ENCODE assay signal across 18 cellular contexts in the genomic region with DNA sequence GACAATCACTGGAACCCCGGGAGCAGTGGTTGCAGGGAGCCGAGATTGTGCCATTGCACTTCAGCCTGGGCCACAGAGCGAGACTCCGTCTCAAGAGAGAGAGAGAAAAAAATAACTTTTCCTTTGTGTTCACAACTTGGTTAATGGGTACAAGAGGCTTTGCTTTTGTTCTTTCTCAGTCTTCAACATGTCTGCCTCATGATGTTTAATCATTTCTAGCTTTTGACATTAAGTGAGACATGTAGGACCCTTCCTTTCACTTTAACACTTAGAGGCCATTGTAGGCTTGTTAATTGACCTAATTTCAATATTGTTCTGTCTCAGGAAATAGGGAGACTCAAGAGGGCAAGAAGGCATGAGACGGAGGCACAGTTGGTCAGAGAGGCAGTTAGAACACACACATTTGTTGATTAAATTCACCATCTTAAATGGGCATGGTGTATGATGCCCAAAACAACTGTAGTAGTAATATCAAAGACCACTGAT. TPM values are rescaled to one million over a fixed set of nuclear protein-coding genes. Genes with fewer than 3 reads are reported as not detected.
DNase-seq lines count a peak whose midpoint lies in the region; ATAC-seq, FAIRE-seq and TF ChIP-seq lines count a peak whose summit lies in the region.
"Had no signal": no experiment of that assay in that cellular context is flagged by ENCODE, and none has a peak within 500 bp of the region (broad histone marks: within the 10 kb centered on the region; RNA-seq: fewer than 3 reads in every experiment).

No MANE protein-coding gene starts in this region.

- no peak overlapping the region for H3K4me3 ChIP-seq in GM12878
- H3K4me3 ChIP-seq in transverse colon, result no peak overlapping the region
- H3K4me3 ChIP-seq: SJCRH30 had no signal

- H2BK20ac ChIP-seq in H9 (ENCODE audit: low read depth, low read length, poor library complexity, severe bottlenecking), result no peak overlapping the region

- peaks cover 0 to 3% (median 0%) of the 10 kb centered on the region in 3 experiments; a peak in 1 of 7 replicates for H3K36me3 Mint-ChIP-seq in H9 (ENCODE audit: insufficient read depth in 1 of 3, low read depth in 3 of 3)
- H3K36me3 Mint-ChIP-seq: CD4-positive, alpha-beta memory T cell had no signal

- H3K4me2 ChIP-seq in GM12878 (ENCODE audit: control insufficient read depth, insufficient read depth) (no peak overlapping the region), H9 (ENCODE audit: insufficient read depth, insufficient read length, low read length) (no peak overlapping the region)

- peaks cover 3% of the 10 kb centered on the region in 2 experiments; a peak in 3 of 5 replicates for H3K9me3 Mint-ChIP-seq in H9
- H3K9me3 Mint-ChIP-seq: CD4-positive, alpha-beta memory T cell had no signal

- SMC1A ChIA-PET in GM12878 (lab: Charles Lee; ENCODE audit: uncharacterized antibody, unreplicated experiment), result no interaction called here

- CTCF ChIA-PET in GM12878 (lab: Yijun Ruan, JAX), result no interaction called here

- H3K9ac ChIP-seq in GM12878 (ENCODE audit: control insufficient read depth, insufficient read depth, low read length) (no peak overlapping the region), H9 (ENCODE audit: extremely low read depth, insufficient read length, low read length) (no peak overlapping the region)

- H3K9me3 ChIP-seq in GM12878 (replicated peaks; ENCODE audit: control insufficient read depth, insufficient read depth, low read length) (no peaks in the 10 kb centered on the region), transverse colon (no peaks in the 10 kb centered on the region), H9 (ENCODE audit: control insufficient read depth, low read depth, low read length) (no peaks in the 10 kb centered on the region)
- H3K9me3 ChIP-seq: SJCRH30 had no signal

- no peak overlapping the region for H2AK5ac ChIP-seq in H9 (ENCODE audit: insufficient read length, low read length)

- H3K27ac ChIP-seq in GM12878 (ENCODE audit: control insufficient read depth, insufficient read depth) (no peak overlapping the region), transverse colon (no peak overlapping the region), H9 (ENCODE audit: insufficient read length, low read depth, low read length) (no peak overlapping the region)
- H3K27ac ChIP-seq: SJCRH30 had no signal

- H3K23me2 ChIP-seq in H9 (ENCODE audit: insufficient read length, low read depth, low read length, poor library complexity, severe bottlenecking), result no peaks in the 10 kb centered on the region

- no peak overlapping the region for H3K56ac ChIP-seq in H9 (ENCODE audit: insufficient read length, low read depth, low read length)

- H3T11ph ChIP-seq in H9 (ENCODE audit: low read length), result no peak overlapping the region

- intact Hi-C loops in GM12878 (cut with micrococcal nuclease; ENCODE audit: unreplicated experiment), result no loop called here
- intact Hi-C loops in transverse colon (cut with DNase I; ENCODE audit: low total_unique reads), result no loop called here

- no peak overlapping the region for H2AFZ ChIP-seq in GM12878 (ENCODE audit: control insufficient read depth, low read depth, low read length)
- no peak overlapping the region for H2AFZ ChIP-seq in H9 (ENCODE audit: low read length)

- WGBS in GM12878 (ENCODE audit: insufficient coverage, insufficient replicate concordance, low lambda C conversion rate, missing lambda C conversion rate), result 83% methylated on average over 5 of the region's 5 CpGs
- WGBS in transverse colon (ENCODE audit: low coverage in 1 of 2), 2 donors, result 89 to 95% methylated on average over 5 of the region's 5 CpGs
- no CpG with 5 or more reads among the region's 5 CpGs for WGBS in H9 (ENCODE audit: extremely low coverage, insufficient read length, low lambda C conversion rate)

- H2BK12ac ChIP-seq in H9 (ENCODE audit: insufficient read length, low read depth, low read length), result no peak overlapping the region

- H3K27me3 ChIP-seq in GM12878 (replicated peaks in 1 of 2; ENCODE audit: control insufficient read depth in 2 of 2, insufficient read depth in 2 of 2, low read length in 1 of 2) (no peaks in the 10 kb centered on the region), transverse colon (no peaks in the 10 kb centered on the region), H9 (ENCODE audit: insufficient read depth, low read length) (no peaks in the 10 kb centered on the region)
- H3K27me3 ChIP-seq: SJCRH30 had no signal

- H3K27me3 Mint-ChIP-seq in H9 (ENCODE audit: low read depth), result no peaks in the 10 kb centered on the region
- H3K27me3 Mint-ChIP-seq: CD4-positive, alpha-beta memory T cell; T-helper 17 cell had no signal

- POLR2A ChIA-PET in GM12878 (lab: Charles Lee), result no interaction called here

- no peak overlapping the region for H2BK5ac ChIP-seq in H9 (ENCODE audit: insufficient read length, low read length)

- no peak for DNase-seq in GM12878 (ENCODE audit: low read depth, low spot score)
- DNase-seq in transverse colon, result no peak
- no peak for DNase-seq in NCI-H2227 (lab: John Stamatoyannopoulos, UW; ENCODE audit: unreplicated experiment)
- DNase-seq in H9, result no peak
- no peak for DNase-seq in DMS 273 (lab: John Stamatoyannopoulos, UW; ENCODE audit: unreplicated experiment)
- DNase-seq: CD4-positive, alpha-beta memory T cell; DND-41; NCI-H1417; NCI-H187 treated with DMSO at 0.1 percent for 48 hours; NCI-H446; RPMI8226; SJCRH30; T-helper 17 cell had no signal

- H3K79me2 ChIP-seq in GM12878 (ENCODE audit: control insufficient read depth, insufficient read depth, low read length), result no peaks in the 10 kb centered on the region
- H3K79me2 ChIP-seq in H9 (ENCODE audit: insufficient read depth, low read length), result no peaks in the 10 kb centered on the region

- no peak overlapping the region for H3K4ac ChIP-seq in H9 (ENCODE audit: low read depth, low read length)

- H3K79me1 ChIP-seq in H9 (ENCODE audit: insufficient read depth, low read depth, low read length, poor library complexity, severe bottlenecking), result no peaks in the 10 kb centered on the region

- H2BK15ac ChIP-seq in H9 (ENCODE audit: low read depth, low read length), result no peak overlapping the region

- H3K4me1 ChIP-seq in GM12878 (ENCODE audit: control insufficient read depth, insufficient read depth, low read length), result no peaks in the 10 kb centered on the region; the same call in 1 of the 2 replicates
- peaks cover 0 to 7% (median 3%) of the 10 kb centered on the region in 4 donors for H3K4me1 ChIP-seq in transverse colon
- no peaks in the 10 kb centered on the region for H3K4me1 ChIP-seq in H9 (ENCODE audit: insufficient read depth, low read length)
- H3K4me1 ChIP-seq: SJCRH30 had no signal

- no peak for TF ChIP-seq EP300 in GM12878 (IDR thresholded peaks at IDR 0.05; ENCODE audit: borderline replicate concordance in 1 of 2, control insufficient read depth in 1 of 2, low read depth in 2 of 2, low read length in 2 of 2)
- no peak for TF ChIP-seq EP300 in transverse colon (IDR thresholded peaks at IDR 0.05; ENCODE audit: low read depth)

- H3K4me1 Mint-ChIP-seq in H9, result peaks cover 3% of the 10 kb centered on the region in 2 experiments

- FAIRE-seq in GM12878 (lab: Jason Lieb, UNC), result no peak
- FAIRE-seq: G401.6, GM12891, GM19239 had no signal

- H2BK120ac ChIP-seq in H9 (ENCODE audit: low read depth, low read length, poor library complexity, severe bottlenecking), result no peak overlapping the region

- ATAC-seq in GM18909 (IDR thresholded peaks at IDR 0.05; ENCODE audit: poor library complexity, unreplicated experiment) (peak; percentile 56), HG02981 (IDR thresholded peaks at IDR 0.05; ENCODE audit: unreplicated experiment) (peak; percentile 51), GM12878 (peak; percentile 38; the same call in 2 of the 3 replicates)
- ATAC-seq: T-helper 17 cell had no signal

- TF ChIP-seq POLR2A in GM12878 (IDR thresholded peaks at IDR 0.05; ENCODE audit: low read depth, low read length), result no peak
- TF ChIP-seq POLR2A in transverse colon (IDR thresholded peaks at IDR 0.05), result no peak

- BruUV-seq in GM12878 (replicated peaks; lab: Mats Ljungman, UMichigan), result no TSS peak

- H3K4me3 Mint-ChIP-seq in H9, result no peak overlapping the region
- H3K4me3 Mint-ChIP-seq: CD4-positive, alpha-beta memory T cell; T-helper 17 cell had no signal

- no peak for TF ChIP-seq RAD21 in GM12878 (IDR thresholded peaks at IDR 0.05; ENCODE audit: insufficient read depth, low read depth, low read length)

- H3K36me3 ChIP-seq in GM12878 (ENCODE audit: control insufficient read depth in 2 of 2, insufficient read depth in 2 of 2, low read length in 1 of 2), result no peaks in the 10 kb centered on the region
- H3K36me3 ChIP-seq in transverse colon, result no peaks in the 10 kb centered on the region
- H3K36me3 ChIP-seq: SJCRH30 had no signal

- H3K18ac ChIP-seq in H9 (ENCODE audit: insufficient read length, low read depth, low read length), result no peak overlapping the region

- H4K20me1 ChIP-seq in GM12878 (ENCODE audit: control insufficient read depth, insufficient read depth) (no peaks in the 10 kb centered on the region), H9 (ENCODE audit: control insufficient read depth, insufficient read depth, insufficient read length) (no peaks in the 10 kb centered on the region)

- RAD21 ChIA-PET in GM12878 (lab: Charles Lee; ENCODE audit: unreplicated experiment), result no interaction called here

- H3K27ac Mint-ChIP-seq in H9, result no peak overlapping the region
- H3K27ac Mint-ChIP-seq: T-helper 17 cell had no signal

- no peak overlapping the region for H4K5ac ChIP-seq in H9 (ENCODE audit: insufficient read length, low read depth, low read length)

- no peak overlapping the region for H4K8ac ChIP-seq in H9 (replicated peaks; ENCODE audit: insufficient read length, low read depth, low read length)

- in situ Hi-C loops in GM12878 (cut with MboI) (no loop called here), transverse colon (cut with MboI; ENCODE audit: low pct_ligation_motif_present in 1 of 4, low pct_unique_long_range_greater_than_20kb in 1 of 4, low sequenced_read_pairs in 3 of 4) (no loop called here)

- H3K23ac ChIP-seq in H9 (ENCODE audit: insufficient read length, low read depth, low read length), result no peak overlapping the region

- no peak for TF ChIP-seq CTCF in GM12878 (IDR thresholded peaks at IDR 0.05 in 2 of 3, conservative IDR thresholded peaks at IDR 0.05 in 1 of 3; ENCODE audit: control insufficient read depth in 2 of 3, extremely low read depth in 1 of 3, insufficient read depth in 1 of 3, low read depth in 3 of 3, low read length in 3 of 3)
- TF ChIP-seq CTCF in transverse colon (IDR thresholded peaks at IDR 0.05), result no peak
- TF ChIP-seq CTCF in H9 (conservative IDR thresholded peaks at IDR 0.05), result no peak

- H4K91ac ChIP-seq in H9 (ENCODE audit: insufficient read length, low read depth, low read length), result no peak overlapping the region

- no peak overlapping the region for H3K14ac ChIP-seq in H9 (ENCODE audit: insufficient read depth, low read length)

RNA-seq across cellular contexts. Expression of a gene that starts 9.3 kb away (rescaled TPM):
- total RNA-seq in GM12878 (2013; cell fraction: nucleolus; rRNA removed), result 27.7 and 30.8 TPM in 2 replicates
- total RNA-seq in GM12878 (2014; rRNA removed) (25.6 and 26.4 TPM in 2 replicates), GM12878 (2014; rRNA removed; fragmentation: Illumina TruSeq; extraction: Trizol) (31.6 and 33.8 TPM in 2 replicates), GM12878 (2021) (23.6 and 25.0 TPM in 2 replicates), transverse colon (10 to 100 TPM; 20.6 to 48.6 (median 44.1) TPM), H9 (2021) (37.9 and 39.0 TPM in 2 replicates)
- polyA plus RNA-seq in GM12878 (2011; ENCODE audit: low read depth), result 13.4 TPM
- polyA plus RNA-seq in GM12878 (2011; rRNA removed) (30.2 and 31.2 TPM in 2 replicates), GM12878 (2014; fragmentation: Illumina TruSeq; extraction: Trizol) (27.4 and 29.2 TPM in 2 replicates), GM12878 (2014; fragmentation: Nextera tagmentation; extraction: Ambion mirVana) (10 to 100 TPM; 12.4 to 20.1 TPM), GM12878 (2014; rRNA removed) (29.2 and 29.8 TPM in 2 replicates), GM12878 (2016; fragmentation: Nextera tagmentation; extraction: Ambion mirVana) (10 to 100 TPM; 29.0 to 29.6 TPM)
- polyA plus RNA-seq in GM12878 (2011; cell fraction: cytosol; rRNA removed), result 29.3 and 30.5 TPM in 2 replicates
- 13.6 and 16.4 TPM in 2 replicates for polyA plus RNA-seq in GM12878 (2011; cell fraction: nucleus; rRNA removed)
- polyA plus RNA-seq in GM12878 (2012), result 15.9 and 33.1 TPM in 2 replicates
- 30.9 and 32.2 TPM in 2 replicates for polyA minus RNA-seq in GM12878 (2011; rRNA and poly(A)+ RNA removed)
- 9.2 and 13.9 TPM in 2 replicates for polyA minus RNA-seq in GM12878 (2011; cell fraction: cytosol; rRNA and poly(A)+ RNA removed)
- 10.2 and 14.0 TPM in 2 replicates for polyA minus RNA-seq in GM12878 (2011; cell fraction: nucleus; rRNA and poly(A)+ RNA removed)

RNA-seq across cellular contexts. Expression of a gene that starts 29.7 kb away (rescaled TPM):
- total RNA-seq in GM12878 (2013; cell fraction: nucleolus; rRNA removed), result 39.9 and 93.0 TPM in 2 replicates
- total RNA-seq in GM12878 (2014; rRNA removed) (32.5 and 34.2 TPM in 2 replicates), GM12878 (2014; rRNA removed; fragmentation: Illumina TruSeq; extraction: Trizol) (15.5 and 16.0 TPM in 2 replicates), GM12878 (2021) (29.7 and 30.1 TPM in 2 replicates), transverse colon (100 to 1,000 TPM in 2 of 4 donors, 10 to 100 TPM in 2; 77.2 to 179 (median 129) TPM), H9 (2021) (30.7 and 31.9 TPM in 2 replicates)
- 12.0 TPM for polyA plus RNA-seq in GM12878 (2011; ENCODE audit: low read depth)
- polyA plus RNA-seq in GM12878 (2011; rRNA removed) (14.8 and 36.7 TPM in 2 replicates), GM12878 (2014; fragmentation: Illumina TruSeq; extraction: Trizol) (6.4 and 12.6 TPM in 2 replicates), GM12878 (2014; fragmentation: Nextera tagmentation; extraction: Ambion mirVana) (1 to 10 TPM in 1 of 2 experiments, under 1 TPM in 1; 0.66 to 7.1 TPM), GM12878 (2014; rRNA removed) (36.0 and 43.5 TPM in 2 replicates), GM12878 (2016; fragmentation: Nextera tagmentation; extraction: Ambion mirVana) (10 to 100 TPM; 27.8 to 30.5 TPM)
- 39.9 and 58.6 TPM in 2 replicates for polyA plus RNA-seq in GM12878 (2011; cell fraction: cytosol; rRNA removed)
- polyA plus RNA-seq in GM12878 (2011; cell fraction: nucleus; rRNA removed), result 117 and 134 TPM in 2 replicates
- 24.9 and 25.3 TPM in 2 replicates for polyA plus RNA-seq in GM12878 (2012)
- polyA minus RNA-seq in GM12878 (2011; rRNA and poly(A)+ RNA removed), result 16.2 and 35.3 TPM in 2 replicates
- polyA minus RNA-seq in GM12878 (2011; cell fraction: cytosol; rRNA and poly(A)+ RNA removed), result 13.7 and 13.8 TPM in 2 replicates
- 19.8 and 34.1 TPM in 2 replicates for polyA minus RNA-seq in GM12878 (2011; cell fraction: nucleus; rRNA and poly(A)+ RNA removed)
